In the genomic region with DNA sequence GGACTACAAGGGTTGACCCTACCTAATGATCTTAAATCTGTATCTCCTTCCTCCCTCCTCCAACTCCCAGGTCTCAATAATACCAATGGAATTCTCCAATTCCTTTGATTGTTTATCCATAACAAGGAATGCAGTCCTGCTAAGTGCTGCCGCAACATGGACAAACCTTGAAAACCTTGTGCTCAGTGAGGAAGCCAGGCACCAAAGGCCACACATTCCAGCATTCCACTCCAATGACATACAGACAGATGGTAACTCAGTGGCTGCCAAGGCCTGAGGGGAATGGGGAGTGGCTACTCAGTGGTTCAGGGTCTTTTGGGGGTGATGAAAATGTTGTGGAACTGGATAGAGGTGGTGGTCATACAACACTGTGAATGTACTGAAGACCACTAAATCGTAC, we compare ENCODE assay signal across 1 cellular context.
TF ChIP-seq lines count a peak whose summit lies in the region.

No MANE protein-coding gene starts in this region.

TF ChIP-seq in HepG2, 621 proteins besides CTCF, POLR2A, EP300 and RAD21:
- TF ChIP-seq DMTF1 (CRISPR knock-in tag; IDR thresholded peaks at IDR 0.05) (no peak), KLF15 (CRISPR knock-in tag; IDR thresholded peaks at IDR 0.05; ENCODE audit: borderline replicate concordance) (no peak), RXRA (CRISPR knock-in tag; IDR thresholded peaks at IDR 0.05) (no peak), ZNF691 (CRISPR knock-in tag; IDR thresholded peaks at IDR 0.05; ENCODE audit: borderline replicate concordance, low read depth) (no peak), MED1 (CRISPR knock-in tag; IDR thresholded peaks at IDR 0.05) (no peak), ZNF891 (CRISPR knock-in tag; IDR thresholded peaks at IDR 0.05) (no peak), POGK (CRISPR knock-in tag; conservative IDR thresholded peaks at IDR 0.05) (no peak)
- TF ChIP-seq, protein P1, sequence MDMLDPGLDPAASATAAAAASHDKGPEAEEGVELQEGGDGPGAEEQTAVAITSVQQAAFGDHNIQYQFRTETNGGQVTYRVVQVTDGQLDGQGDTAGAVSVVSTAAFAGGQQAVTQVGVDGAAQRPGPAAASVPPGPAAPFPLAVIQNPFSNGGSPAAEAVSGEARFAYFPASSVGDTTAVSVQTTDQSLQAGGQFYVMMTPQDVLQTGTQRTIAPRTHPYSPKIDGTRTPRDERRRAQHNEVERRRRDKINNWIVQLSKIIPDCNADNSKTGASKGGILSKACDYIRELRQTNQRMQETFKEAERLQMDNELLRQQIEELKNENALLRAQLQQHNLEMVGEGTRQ (IDR thresholded peaks at IDR 0.05; ENCODE audit: low read depth, low read length) = no peak
- TF ChIP-seq, protein P1 (CRISPR knock-in tag; IDR thresholded peaks at IDR 0.05; ENCODE audit: borderline replicate concordance) = no peak
